8 cellular contexts compared by ENCODE assay signal in the genomic region with DNA sequence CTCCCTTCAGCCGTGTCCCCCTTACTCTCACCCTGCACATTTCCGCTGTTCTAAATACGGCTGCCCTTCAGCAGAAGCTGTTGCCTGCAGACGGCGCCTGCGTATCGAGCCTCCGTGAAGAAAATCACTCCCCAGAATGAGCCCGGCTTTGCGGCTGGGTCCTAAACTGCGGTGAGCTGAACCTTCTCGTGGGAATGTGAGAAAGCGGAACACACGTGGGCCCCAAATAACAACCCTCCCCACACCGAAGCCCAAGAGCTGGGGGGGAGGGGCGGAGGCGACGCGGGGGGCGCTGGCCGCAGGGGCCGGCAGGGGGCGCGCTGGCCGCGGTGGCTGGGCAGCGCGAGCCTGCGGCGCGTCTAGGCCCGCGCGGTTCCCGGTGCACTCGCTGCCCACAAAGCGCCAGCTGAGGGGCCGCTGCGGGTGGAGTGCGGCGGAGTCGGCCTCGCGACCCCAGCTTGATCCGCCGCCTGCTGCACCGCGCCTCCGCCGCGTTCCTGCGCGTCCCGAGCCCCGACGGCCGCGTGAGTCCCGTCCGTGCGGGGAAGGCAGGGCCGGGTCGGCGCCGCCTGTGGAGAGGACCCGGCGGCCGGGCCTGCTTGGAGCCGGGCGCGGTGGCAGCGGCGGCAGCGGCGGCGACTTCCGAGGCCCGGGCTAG. TPM values are rescaled to one million over a fixed set of nuclear protein-coding genes. Genes with fewer than 3 reads are reported as not detected.
DNase-seq lines count a peak whose midpoint lies in the region; ATAC-seq, FAIRE-seq and TF ChIP-seq lines count a peak whose summit lies in the region.

A gene with protein sequence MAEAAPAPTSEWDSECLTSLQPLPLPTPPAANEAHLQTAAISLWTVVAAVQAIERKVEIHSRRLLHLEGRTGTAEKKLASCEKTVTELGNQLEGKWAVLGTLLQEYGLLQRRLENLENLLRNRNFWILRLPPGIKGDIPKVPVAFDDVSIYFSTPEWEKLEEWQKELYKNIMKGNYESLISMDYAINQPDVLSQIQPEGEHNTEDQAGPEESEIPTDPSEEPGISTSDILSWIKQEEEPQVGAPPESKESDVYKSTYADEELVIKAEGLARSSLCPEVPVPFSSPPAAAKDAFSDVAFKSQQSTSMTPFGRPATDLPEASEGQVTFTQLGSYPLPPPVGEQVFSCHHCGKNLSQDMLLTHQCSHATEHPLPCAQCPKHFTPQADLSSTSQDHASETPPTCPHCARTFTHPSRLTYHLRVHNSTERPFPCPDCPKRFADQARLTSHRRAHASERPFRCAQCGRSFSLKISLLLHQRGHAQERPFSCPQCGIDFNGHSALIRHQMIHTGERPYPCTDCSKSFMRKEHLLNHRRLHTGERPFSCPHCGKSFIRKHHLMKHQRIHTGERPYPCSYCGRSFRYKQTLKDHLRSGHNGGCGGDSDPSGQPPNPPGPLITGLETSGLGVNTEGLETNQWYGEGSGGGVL (plus strand): TSS at position 382 of the 658 bp plus-strand sequence. CDS start 290 bp downstream, outside the sequence.

- POLR2A ChIA-PET in activated CD4-positive, alpha-beta memory T cell treated with anti-CD3 and anti-CD28 coated beads, Interleukin-2, amount 10 ng/mL, durations not matched to agents 7 days and 5 days (lab: Charles Lee), result interaction anchor here (0.6 to 3.9 kb wide), 25 partner anchors 8 to 449 kb away, joined by 3 to 83 read pairs (median 4); a partner anchor contains a TSS

- 0 to 1% methylated on average over 46 to 78 of the region's 78 CpGs for WGBS in lung, 2 donors

- H3K27me3 Mint-ChIP-seq in activated CD4-positive, alpha-beta memory T cell treated with anti-CD3 and anti-CD28 coated beads, Interleukin-2, amount 10 ng/mL, durations not matched to agents 7 days and 5 days, result no peaks in the 10 kb centered on the region

- DNase-seq in CD1c-positive myeloid dendritic cell (ENCODE audit: extremely low spot score), result peak; percentile 91
- DNase-seq in GM19239 (ENCODE audit: insufficient read length, low spot score), result peak; percentile 91
- peak; percentile 87 for DNase-seq in NCI-H82 (lab: John Stamatoyannopoulos, UW)
- DNase-seq in activated CD4-positive, alpha-beta memory T cell treated with anti-CD3 and anti-CD28 coated beads, Interleukin-2, amount 10 ng/mL, durations not matched to agents 7 days and 5 days, result peak; percentile 79
- peak; percentile 88 for DNase-seq in ecto neural progenitor cell (ENCODE audit: low spot score)
- DNase-seq in lung (ENCODE audit: low spot score), result peak; percentile 75
- peak; percentile 67 to 77 (median 75) for DNase-seq in stimulated activated CD4-positive, alpha-beta T cell treated with anti-CD3 and anti-CD28 coated beads, TNF-alpha, amount 100 ng/mL, for 4 hours (ENCODE audit: low read depth in 3 of 3)

- no peaks in the 10 kb centered on the region for H3K9me3 Mint-ChIP-seq in activated CD4-positive, alpha-beta memory T cell treated with anti-CD3 and anti-CD28 coated beads, Interleukin-2, amount 10 ng/mL, durations not matched to agents 7 days and 5 days

- H3K4me3 Mint-ChIP-seq in activated CD4-positive, alpha-beta memory T cell treated with anti-CD3 and anti-CD28 coated beads, Interleukin-2, amount 10 ng/mL, durations not matched to agents 7 days and 5 days, result peak within 1 kb of the TSS; percentile 85

- peaks cover 35% of the 10 kb centered on the region for H3K4me1 Mint-ChIP-seq in activated CD4-positive, alpha-beta memory T cell treated with anti-CD3 and anti-CD28 coated beads, Interleukin-2, amount 10 ng/mL, durations not matched to agents 7 days and 5 days

- peaks cover 15% of the 10 kb centered on the region for H3K36me3 Mint-ChIP-seq in activated CD4-positive, alpha-beta memory T cell treated with anti-CD3 and anti-CD28 coated beads, Interleukin-2, amount 10 ng/mL, durations not matched to agents 7 days and 5 days (ENCODE audit: low read depth)

- CTCF ChIA-PET in activated CD4-positive, alpha-beta memory T cell treated with anti-CD3 and anti-CD28 coated beads, Interleukin-2, amount 10 ng/mL, durations not matched to agents 7 days and 5 days (lab: Charles Lee), result interaction anchor here (0.6 to 4.6 kb wide), 29 partner anchors 9 to 479 kb away, joined by 3 to 49 read pairs (median 5); a partner anchor contains a TSS

- peak within 1 kb of the TSS; percentile 95 for H3K27ac ChIP-seq in lung (ENCODE audit: low read depth in 1 of 2, low read length in 1 of 2)

- no peak for TF ChIP-seq CTCF in lung (IDR thresholded peaks at IDR 0.05; ENCODE audit: control extremely low read depth, extremely low read depth)

- no peaks in the 10 kb centered on the region for H3K27me3 ChIP-seq in lung (ENCODE audit: control insufficient read depth, insufficient read depth)

- H3K9me3 ChIP-seq in lung (ENCODE audit: control insufficient read depth in 2 of 2, insufficient read depth in 1 of 2, low read length in 1 of 2), result no peaks in the 10 kb centered on the region

- no peaks in the 10 kb centered on the region for H3K4me1 ChIP-seq in lung (ENCODE audit: control insufficient read depth in 2 of 2, insufficient read depth in 2 of 2, low read length in 2 of 2)

- peak; percentile 78 for ATAC-seq in HG03439 (IDR thresholded peaks at IDR 0.05; ENCODE audit: unreplicated experiment)
- ATAC-seq in lung (ENCODE audit: insufficient read depth, low FRiP score), result peak; percentile 95

- peak; percentile 73 for FAIRE-seq in GM19239 (lab: Jason Lieb, UNC)

- H3K27ac Mint-ChIP-seq in activated CD4-positive, alpha-beta memory T cell treated with anti-CD3 and anti-CD28 coated beads, Interleukin-2, amount 10 ng/mL, durations not matched to agents 7 days and 5 days, result peak within 1 kb of the TSS; percentile 90

- no peaks in the 10 kb centered on the region for H3K36me3 ChIP-seq in lung (ENCODE audit: control insufficient read depth in 2 of 2, insufficient read depth in 2 of 2, low read length in 2 of 2)

- H3K4me3 ChIP-seq in lung, result peak within 1 kb of the TSS; percentile 85

RNA-seq across cellular contexts. Expression of the gene that starts here (rescaled TPM):
- 10 to 100 TPM; 12.1 to 13.7 TPM for total RNA-seq in activated CD4-positive, alpha-beta memory T cell treated with anti-CD3 and anti-CD28 coated beads, Interleukin-2, amount 10 ng/mL, durations not matched to agents 7 days and 5 days
- total RNA-seq in lung, result 10 to 100 TPM; 12.7 to 14.6 TPM
- 1 to 10 TPM; 3.0 to 4.1 TPM for polyA plus RNA-seq in lung

Comparison
In these comparisons a context has a peak if more than half of its experiments do, and no peak if none do; other contexts are left out.
1. Peak in every context shown above with its lines: DNase-seq, ATAC-seq, H3K4me3 ChIP-seq and H3K27ac ChIP-seq.